In the genomic region with DNA sequence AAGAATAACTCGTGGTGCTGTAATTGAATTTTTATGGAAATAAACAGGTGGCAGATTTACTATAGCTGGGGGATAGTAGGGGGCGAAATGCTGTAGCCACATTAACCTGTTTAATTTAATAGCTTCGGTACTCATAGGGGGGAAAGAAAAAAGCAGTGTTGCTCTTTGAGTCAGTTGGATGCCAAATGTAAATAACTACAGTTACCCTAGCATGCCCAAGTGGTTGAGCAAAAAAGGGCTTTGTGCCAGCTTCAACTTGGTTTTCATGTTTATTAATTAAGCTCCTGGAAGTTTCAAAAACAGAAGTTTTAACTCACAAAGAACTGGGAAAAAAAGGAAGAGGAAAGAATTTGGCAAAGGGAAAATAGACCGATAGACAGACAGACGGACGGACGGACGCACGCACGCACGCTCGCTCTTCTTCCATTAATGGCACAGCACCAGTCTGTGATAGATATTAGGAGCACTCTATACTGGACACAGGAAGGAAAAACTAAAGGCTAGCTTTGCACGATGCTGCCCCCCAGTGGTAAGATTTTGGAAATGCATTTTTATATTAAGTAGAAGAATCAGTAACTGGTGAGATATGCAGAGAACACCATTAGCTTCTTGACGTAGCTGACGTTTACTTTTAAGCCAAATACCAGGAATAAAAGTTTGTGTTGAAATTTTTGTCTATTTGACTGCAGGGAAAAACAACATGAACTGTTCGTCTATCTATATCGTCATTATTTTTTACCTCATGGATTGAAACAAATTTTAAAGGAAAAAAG, we compare ENCODE assay signal across 8 cellular contexts.
DNase-seq lines count a peak whose midpoint lies in the region; ATAC-seq and TF ChIP-seq lines count a peak whose summit lies in the region.

No MANE protein-coding gene starts in this region.

- H3K9me3 ChIP-seq in esophagus muscularis mucosa, result no peaks in the 10 kb centered on the region
- no peaks in the 10 kb centered on the region for H3K9me3 ChIP-seq in naive thymus-derived CD4-positive, alpha-beta T cell (ENCODE audit: control insufficient read depth in 2 of 3, low read length in 3 of 3)

- H3K4me3 ChIP-seq in esophagus muscularis mucosa, result peak overlapping the region; percentile 29 to 47 (median 34)
- no peak overlapping the region for H3K4me3 ChIP-seq in naive thymus-derived CD4-positive, alpha-beta T cell (ENCODE audit: low read length)

- peaks cover 0 to 3% (median 0%) of the 10 kb centered on the region in 7 donors for H3K9me3 Mint-ChIP-seq in CD14-positive monocyte
- peaks cover 0 to 3% (median 0%) of the 10 kb centered on the region in 11 donors for H3K9me3 Mint-ChIP-seq in naive thymus-derived CD4-positive, alpha-beta T cell
- H3K9me3 Mint-ChIP-seq in stimulated activated effector memory CD8-positive, alpha-beta T cell treated with anti-CD3 and anti-CD28 coated beads, Interleukin-12 subunit alpha, Interleukin-12 subunit beta, amount 100 ng/mL, for 72 hours, result peaks cover 3% of the 10 kb centered on the region

- peaks cover 7 to 29% (median 16%) of the 10 kb centered on the region in 4 donors for H3K4me1 ChIP-seq in esophagus muscularis mucosa
- no peaks in the 10 kb centered on the region for H3K4me1 ChIP-seq in naive thymus-derived CD4-positive, alpha-beta T cell (ENCODE audit: control insufficient read depth in 2 of 2, insufficient read depth in 2 of 2, low read length in 2 of 2)

- 18% methylated on average over 17 of the region's 17 CpGs for WGBS in esophagus muscularis mucosa

- peaks cover 5 to 7% (median 7%) of the 10 kb centered on the region in 3 donors for H3K27me3 Mint-ChIP-seq in CD14-positive monocyte (ENCODE audit: low read depth in 3 of 3)
- H3K27me3 Mint-ChIP-seq in naive thymus-derived CD4-positive, alpha-beta T cell, result peaks cover 0 to 5% (median 0%) of the 10 kb centered on the region in 5 donors

- intact Hi-C loops in CD14-positive monocyte (cut with micrococcal nuclease) (no loop called here), esophagus muscularis mucosa (cut with DNase I) (loop anchor here (5.0 to 10.0 kb wide), 4 partner anchors 53 to 968 kb away; no protein-coding TSS in a partner anchor)
- intact Hi-C loops in naive thymus-derived CD4-positive, alpha-beta T cell (cut with micrococcal nuclease), result loop anchor here (2.0 to 10.0 kb wide), 6 partner anchors 164 to 966 kb away; no protein-coding TSS in a partner anchor

- DNase-seq in CD14-positive monocyte (ENCODE audit: low spot score) (no peak), NCI-H1417 (lab: John Stamatoyannopoulos, UW) (peak; percentile 61 to 89 (median 68)), SKM-1 treated with dmso at 0.1 percent for 144 hours (lab: John Stamatoyannopoulos, UW; ENCODE audit: unreplicated experiment) (peak; percentile 58), esophagus muscularis mucosa (ENCODE audit: extremely low spot score) (no peak)
- peak in 6 of 9 donors; percentile 2 to 24 (median 10) for DNase-seq in naive thymus-derived CD4-positive, alpha-beta T cell
- no peak for DNase-seq in stimulated activated effector memory CD8-positive, alpha-beta T cell treated with anti-CD3 and anti-CD28 coated beads, Interleukin-12 subunit alpha, Interleukin-12 subunit beta, amount 100 ng/mL, for 72 hours (ENCODE audit: low spot score in 2 of 2)

- no peaks in the 10 kb centered on the region for H3K27me3 ChIP-seq in esophagus muscularis mucosa
- no peaks in the 10 kb centered on the region for H3K27me3 ChIP-seq in naive thymus-derived CD4-positive, alpha-beta T cell (ENCODE audit: control insufficient read depth in 2 of 2, insufficient read depth in 2 of 2, low read length in 2 of 2)

- no peaks in the 10 kb centered on the region for H3K4me1 Mint-ChIP-seq in CD14-positive monocyte
- peaks cover 0 to 2% (median 0%) of the 10 kb centered on the region in 7 donors for H3K4me1 Mint-ChIP-seq in naive thymus-derived CD4-positive, alpha-beta T cell
- H3K4me1 Mint-ChIP-seq in stimulated activated effector memory CD8-positive, alpha-beta T cell treated with anti-CD3 and anti-CD28 coated beads, Interleukin-12 subunit alpha, Interleukin-12 subunit beta, amount 100 ng/mL, for 72 hours, result no peaks in the 10 kb centered on the region

- H3K27ac ChIP-seq in esophagus muscularis mucosa (replicated peaks in 1 of 4), result no peak overlapping the region
- no peak overlapping the region for H3K27ac ChIP-seq in naive thymus-derived CD4-positive, alpha-beta T cell (ENCODE audit: low read depth, low read length)

- no peak for TF ChIP-seq POLR2A in GM18505 (IDR thresholded peaks at IDR 0.05; ENCODE audit: borderline replicate concordance, extremely low read depth, insufficient read depth, insufficient read length)
- TF ChIP-seq POLR2A in esophagus muscularis mucosa (IDR thresholded peaks at IDR 0.05; ENCODE audit: low read depth), result no peak

- no peaks in the 10 kb centered on the region for H3K36me3 ChIP-seq in esophagus muscularis mucosa
- H3K36me3 ChIP-seq in naive thymus-derived CD4-positive, alpha-beta T cell (ENCODE audit: control insufficient read depth in 2 of 3, insufficient read depth in 3 of 3, low read length in 3 of 3), result no peaks in the 10 kb centered on the region

- ATAC-seq in GM18505 (IDR thresholded peaks at IDR 0.05; ENCODE audit: unreplicated experiment), result peak; percentile 82
- ATAC-seq in HG02870 (IDR thresholded peaks at IDR 0.05; ENCODE audit: unreplicated experiment), result peak; percentile 87
- peak; percentile 53 for ATAC-seq in naive thymus-derived CD4-positive, alpha-beta T cell
- ATAC-seq in stimulated activated effector memory CD8-positive, alpha-beta T cell treated with anti-CD3 and anti-CD28 coated beads, Interleukin-12 subunit alpha, Interleukin-12 subunit beta, amount 100 ng/mL, for 72 hours, result no peak

- POLR2A ChIA-PET in naive thymus-derived CD4-positive, alpha-beta T cell (lab: Charles Lee), result no interaction called here

- no peak overlapping the region for H3K4me3 Mint-ChIP-seq in CD14-positive monocyte
- H3K4me3 Mint-ChIP-seq in naive thymus-derived CD4-positive, alpha-beta T cell, result no peak overlapping the region
- no peak overlapping the region for H3K4me3 Mint-ChIP-seq in stimulated activated effector memory CD8-positive, alpha-beta T cell treated with anti-CD3 and anti-CD28 coated beads, Interleukin-12 subunit alpha, Interleukin-12 subunit beta, amount 100 ng/mL, for 72 hours

- no peak overlapping the region for H3K27ac Mint-ChIP-seq in CD14-positive monocyte
- H3K27ac Mint-ChIP-seq in naive thymus-derived CD4-positive, alpha-beta T cell, result no peak overlapping the region
- no peak overlapping the region for H3K27ac Mint-ChIP-seq in stimulated activated effector memory CD8-positive, alpha-beta T cell treated with anti-CD3 and anti-CD28 coated beads, Interleukin-12 subunit alpha, Interleukin-12 subunit beta, amount 100 ng/mL, for 72 hours

- no peak for TF ChIP-seq EP300 in esophagus muscularis mucosa (IDR thresholded peaks at IDR 0.05)

- peak; percentile 87 for TF ChIP-seq CTCF in CD14-positive monocyte (IDR thresholded peaks at IDR 0.05)
- peak; percentile 69 to 86 (median 84) for TF ChIP-seq CTCF in esophagus muscularis mucosa (IDR thresholded peaks at IDR 0.05)

- H3K36me3 Mint-ChIP-seq in CD14-positive monocyte, result no peaks in the 10 kb centered on the region
- no peaks in the 10 kb centered on the region for H3K36me3 Mint-ChIP-seq in naive thymus-derived CD4-positive, alpha-beta T cell
- no peaks in the 10 kb centered on the region for H3K36me3 Mint-ChIP-seq in stimulated activated effector memory CD8-positive, alpha-beta T cell treated with anti-CD3 and anti-CD28 coated beads, Interleukin-12 subunit alpha, Interleukin-12 subunit beta, amount 100 ng/mL, for 72 hours

- CTCF ChIA-PET in naive thymus-derived CD4-positive, alpha-beta T cell (lab: Charles Lee), result no interaction called here

Comparison
In these comparisons a context has a peak if more than half of its experiments do, and no peak if none do; other contexts are left out.
1. DNase-seq: peak in NCI-H1417 (3 of 3), SKM-1 treated with dmso at 0.1 percent for 144 hours (single experiment) and naive thymus-derived CD4-positive, alpha-beta T cell (6 of 9); none in CD14-positive monocyte (single experiment), esophagus muscularis mucosa (single experiment) and stimulated activated effector memory CD8-positive, alpha-beta T cell treated with anti-CD3 and anti-CD28 coated beads, Interleukin-12 subunit alpha, Interleukin-12 subunit beta, amount 100 ng/mL, for 72 hours (0 of 2).
2. intact Hi-C loops: an anchor here in esophagus muscularis mucosa (5.0 to 10.0 kb wide) and naive thymus-derived CD4-positive, alpha-beta T cell (2.0 to 10.0 kb wide); none called in CD14-positive monocyte.